Comparison of ENCODE assay signal across 16 cellular contexts in the genomic region with DNA sequence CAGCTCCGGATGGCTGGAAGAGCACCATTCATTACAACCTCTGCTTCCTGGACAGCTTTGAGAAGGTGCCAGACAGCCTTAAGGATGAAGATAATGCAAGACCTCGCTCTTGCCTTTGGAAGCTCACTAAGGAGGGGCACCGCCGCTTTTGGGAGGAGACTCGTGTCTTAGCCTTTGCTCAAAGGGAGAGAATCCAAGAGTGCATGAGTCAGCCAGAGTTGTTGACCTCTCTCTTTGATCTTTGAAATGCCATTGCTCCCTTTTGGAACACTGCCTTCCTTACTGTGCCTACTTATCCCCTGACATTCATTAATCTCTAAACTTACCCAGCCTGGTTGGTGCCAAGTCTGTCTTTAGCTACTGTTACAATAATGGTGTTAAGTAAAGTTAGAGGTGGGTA. TPM values are rescaled to one million over a fixed set of nuclear protein-coding genes. Genes with fewer than 3 reads are reported as not detected.
DNase-seq lines count a peak whose midpoint lies in the region; ATAC-seq and TF ChIP-seq lines count a peak whose summit lies in the region.
"Had no signal": no experiment of that assay in that cellular context is flagged by ENCODE, and none has a peak within 500 bp of the region (broad histone marks: within the 10 kb centered on the region; RNA-seq: fewer than 3 reads in every experiment).

No MANE protein-coding gene starts in this region.

- H3K9ac ChIP-seq in smooth muscle cell (ENCODE audit: low read depth): no peak overlapping the region

- H3K4me2 ChIP-seq in smooth muscle cell: no peak overlapping the region
- H3K4me2 ChIP-seq: A549 had no signal

- H2AFZ ChIP-seq in smooth muscle cell (ENCODE audit: low read depth): no peak overlapping the region

- H3K4me3 ChIP-seq in smooth muscle cell: no peak overlapping the region
- H3K4me3 ChIP-seq: A549, SK-N-MC had no signal

- H3K27ac ChIP-seq in smooth muscle cell (ENCODE audit: low read depth): no peak overlapping the region
- H3K27ac ChIP-seq: A549, SK-N-MC had no signal

- TF ChIP-seq CTCF in smooth muscle cell (IDR thresholded peaks at IDR 0.05; ENCODE audit: borderline replicate concordance, insufficient read depth, poor library complexity, severe bottlenecking): no peak

- H4K20me1 ChIP-seq in smooth muscle cell (ENCODE audit: low read depth): no peaks in the 10 kb centered on the region

- WGBS in smooth muscle cell (ENCODE audit: low lambda C conversion rate): 79% methylated on average over 5 of the region's 5 CpGs

- ATAC-seq in left lobe of liver: peak; percentile 95
- ATAC-seq: A549, Right ventricle myocardium inferior had no signal

- DNase-seq in COLO829 (ENCODE audit: low spot score) (peak; percentile 0), M059J (ENCODE audit: low read depth) (peak; percentile 69), left lobe of liver (ENCODE audit: low spot score) (no peak), renal cortical epithelial cell (ENCODE audit: low read depth) (peak; percentile 87), dedifferentiated amniotic fluid mesenchymal stem cell (ENCODE audit: extremely low spot score) (no peak), smooth muscle cell (lab: John Stamatoyannopoulos, UW; ENCODE audit: unreplicated experiment) (no peak)
- no peak for DNase-seq in activated CD4-positive, CD25-positive, alpha-beta regulatory T cell (lab: John Stamatoyannopoulos, UW)
- DNase-seq: C1 segment of cervical spinal cord, NCI-H1417 treated with DMSO at 0.1 percent for 48 hours, NCI-H2029, NCI-H2171 treated with DMSO at 0.1 percent for 48 hours, NCI-H510A had no signal

- H3K9me3 ChIP-seq in smooth muscle cell (replicated peaks; ENCODE audit: low read depth): peaks cover 7% of the 10 kb centered on the region
- H3K9me3 ChIP-seq: A549 had no signal

- no peaks in the 10 kb centered on the region for H3F3A ChIP-seq in smooth muscle cell (ENCODE audit: low read depth)

- no peaks in the 10 kb centered on the region for H3K27me3 ChIP-seq in smooth muscle cell (ENCODE audit: low read depth)

- no peaks in the 10 kb centered on the region for H3K79me2 ChIP-seq in smooth muscle cell (ENCODE audit: low read depth)

- no peaks in the 10 kb centered on the region for H3K36me3 ChIP-seq in smooth muscle cell (ENCODE audit: low read depth)

- no peaks in the 10 kb centered on the region for H3K4me1 ChIP-seq in smooth muscle cell (ENCODE audit: low read depth)
- H3K4me1 ChIP-seq: A549 had no signal

RNA-seq across cellular contexts. Expression of a gene that starts 1.2 kb away (rescaled TPM):
- total RNA-seq in M059J (2014; rRNA removed; shearing (Covaris generic)): not detected in 2 replicates
- not detected for total RNA-seq in left lobe of liver
- not detected in 2 replicates for total RNA-seq in renal cortical epithelial cell
- total RNA-seq in smooth muscle cell: not detected in 2 replicates
- not detected in 2 replicates for polyA plus RNA-seq in smooth muscle cell
- total RNA-seq: Right ventricle myocardium inferior had no signal
- polyA plus RNA-seq: A549, IgD-negative memory B cell had no signal

Comparison
In these comparisons a context has a peak if more than half of its experiments do, and no peak if none do; other contexts are left out.
1. DNase-seq: peak in COLO829 (single experiment), M059J (single experiment) and renal cortical epithelial cell (single experiment); none in left lobe of liver (single experiment), dedifferentiated amniotic fluid mesenchymal stem cell (single experiment), activated CD4-positive, CD25-positive, alpha-beta regulatory T cell (0 of 4) and smooth muscle cell (single experiment).